1 cellular context compared by ENCODE assay signal in genomic region chr3:69201658-69202057, GRCh38.
TF ChIP-seq lines count a peak whose summit lies in the region.

No MANE protein-coding gene starts in this region.

TF ChIP-seq in liver, 16 proteins besides CTCF, POLR2A, EP300 and RAD21 (continued from another document):
- TF ChIP-seq REST (IDR thresholded peaks at IDR 0.05) = no peak
- peak; percentile 31 for TF ChIP-seq FOXA2 (IDR thresholded peaks at IDR 0.05)
- no peak for TF ChIP-seq GABPA (IDR thresholded peaks at IDR 0.05 in 1 of 2, conservative IDR thresholded peaks at IDR 0.05 in 1 of 2)
